ENCODE assay signal across 19 cellular contexts in the genomic region with DNA sequence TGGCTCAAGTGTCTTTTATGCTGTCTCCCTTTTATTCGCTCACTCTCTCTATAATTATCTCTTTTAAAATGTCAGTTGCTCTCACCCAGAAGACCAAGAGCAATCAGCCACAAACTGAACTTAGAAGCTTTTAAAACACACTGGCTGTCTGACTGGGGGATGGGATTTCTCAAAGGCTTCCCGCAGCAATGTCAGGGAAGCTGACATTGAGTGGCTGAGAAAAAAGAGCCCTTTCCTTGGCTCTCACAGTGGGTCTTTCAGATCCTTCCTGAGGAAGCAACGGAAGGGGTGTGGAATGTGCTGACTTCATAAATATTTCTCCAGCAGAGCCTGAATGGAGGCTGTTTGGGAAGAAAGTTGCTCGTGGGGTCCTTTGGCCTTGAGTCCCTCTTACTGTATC.
"Had no signal": no experiment of that assay in that cellular context is flagged by ENCODE, and none has a peak within 500 bp of the region (broad histone marks: within the 10 kb centered on the region; RNA-seq: fewer than 3 reads in every experiment).

No MANE protein-coding gene starts in this region.

- H3K4me3 Mint-ChIP-seq: dendritic cell treated with granulocyte-macrophage colony-stimulating factor and Interleukin-4, amounts not matched to agents 40 ng/mL and 50 ng/mL, for 4 days; effector memory CD8-positive, alpha-beta T cell; mesothelial cell of epicardium; natural killer cell treated with Interleukin-12 subunit alpha and Interleukin-12 subunit beta and Interleukin-15 and Interleukin-18, amount 100 ng/mL, for 72 hours; stimulated activated memory B cell treated with anti-CD40 and anti-IgM and Interleukin-4, amounts not matched to agents 10 μg/mL and 1 μg/mL and 100 μg/mL, for 72 hours; stimulated activated naive CD8-positive, alpha-beta T cell treated with anti-CD3 and anti-CD28 coated beads, Interleukin-15, Interleukin-2, amounts not matched to agents 100 ng/mL and 50 ng/mL, for 24 hours had no signal

- H3K36me3 Mint-ChIP-seq: mesothelial cell of epicardium; natural killer cell treated with Interleukin-12 subunit alpha and Interleukin-12 subunit beta and Interleukin-15 and Interleukin-18, amount 100 ng/mL, for 72 hours; stimulated activated memory B cell treated with anti-CD40 and anti-IgM and Interleukin-4, amounts not matched to agents 10 μg/mL and 1 μg/mL and 100 μg/mL, for 72 hours had no signal

- H3K9me3 ChIP-seq: esophagus squamous epithelium, prostate gland, right lobe of liver, testis, tibial nerve, upper lobe of right lung, vagina had no signal

- H3K9ac ChIP-seq: parathyroid adenoma had no signal

- DNase-seq: effector memory CD8-positive, alpha-beta T cell; esophagus squamous epithelium; foreskin fibroblast; head of caudate nucleus; kidney glomerular epithelial cell; right lobe of liver; stimulated activated CD4-positive, alpha-beta T cell treated with anti-CD3 and anti-CD28 coated beads, Interleukin-4, amount 100 ng/mL, for 24 hours; testis; upper lobe of right lung had no signal

- H3K36me3 ChIP-seq: esophagus squamous epithelium, prostate gland, right lobe of liver, tibial nerve, upper lobe of right lung, vagina had no signal

- ATAC-seq: effector memory CD8-positive, alpha-beta T cell; natural killer cell treated with Interleukin-12 subunit alpha and Interleukin-12 subunit beta and Interleukin-15 and Interleukin-18, amount 100 ng/mL, for 72 hours; right lobe of liver; stimulated activated memory B cell treated with anti-CD40 and anti-IgM and Interleukin-4, amounts not matched to agents 10 μg/mL and 1 μg/mL and 100 μg/mL, for 72 hours; upper lobe of right lung had no signal

- H3K9me3 Mint-ChIP-seq: dendritic cell treated with granulocyte-macrophage colony-stimulating factor and Interleukin-4, amounts not matched to agents 40 ng/mL and 50 ng/mL, for 4 days; effector memory CD8-positive, alpha-beta T cell; natural killer cell treated with Interleukin-12 subunit alpha and Interleukin-12 subunit beta and Interleukin-15 and Interleukin-18, amount 100 ng/mL, for 72 hours; stimulated activated memory B cell treated with anti-CD40 and anti-IgM and Interleukin-4, amounts not matched to agents 10 μg/mL and 1 μg/mL and 100 μg/mL, for 72 hours had no signal

- H3K27ac Mint-ChIP-seq: dendritic cell treated with granulocyte-macrophage colony-stimulating factor and Interleukin-4, amounts not matched to agents 40 ng/mL and 50 ng/mL, for 4 days; effector memory CD8-positive, alpha-beta T cell; mesothelial cell of epicardium; natural killer cell treated with Interleukin-12 subunit alpha and Interleukin-12 subunit beta and Interleukin-15 and Interleukin-18, amount 100 ng/mL, for 72 hours; stimulated activated memory B cell treated with anti-CD40 and anti-IgM and Interleukin-4, amounts not matched to agents 10 μg/mL and 1 μg/mL and 100 μg/mL, for 72 hours; stimulated activated naive CD8-positive, alpha-beta T cell treated with anti-CD3 and anti-CD28 coated beads, Interleukin-15, Interleukin-2, amounts not matched to agents 100 ng/mL and 50 ng/mL, for 24 hours had no signal

- H3K4me1 ChIP-seq: esophagus squamous epithelium, parathyroid adenoma, prostate gland, right lobe of liver, testis, tibial nerve, upper lobe of right lung, vagina had no signal

- H3K4me3 ChIP-seq: esophagus squamous epithelium, hepatocyte, prostate gland, right lobe of liver, testis, tibial nerve, upper lobe of right lung, vagina had no signal

- H3K4me1 Mint-ChIP-seq: stimulated activated memory B cell treated with anti-CD40 and anti-IgM and Interleukin-4, amounts not matched to agents 10 μg/mL and 1 μg/mL and 100 μg/mL, for 72 hours had no signal

- H3K27me3 ChIP-seq: hepatocyte, right lobe of liver, testis, tibial nerve, upper lobe of right lung, vagina had no signal

- H3K27me3 Mint-ChIP-seq: dendritic cell treated with granulocyte-macrophage colony-stimulating factor and Interleukin-4, amounts not matched to agents 40 ng/mL and 50 ng/mL, for 4 days had no signal
